In the genomic region with DNA sequence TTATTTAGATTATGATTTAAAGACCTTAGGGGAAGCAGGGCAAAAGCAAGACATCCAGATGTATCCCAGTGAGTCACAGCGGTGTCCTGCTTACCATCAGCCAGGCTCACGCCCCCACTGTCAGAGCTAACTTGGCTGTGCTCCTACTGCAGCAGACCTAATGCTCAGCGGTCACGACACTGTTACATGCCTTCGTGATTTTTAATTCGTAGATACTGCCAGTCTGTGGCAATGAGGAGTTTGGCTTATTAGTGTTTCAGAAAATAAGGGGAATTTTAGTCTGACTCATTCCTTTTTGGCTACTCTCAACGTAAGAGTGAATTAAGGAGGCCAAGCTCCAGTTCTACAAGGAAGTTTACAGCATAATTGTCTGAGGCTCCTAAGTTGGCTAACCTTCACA, we compare ENCODE assay signal across 11 cellular contexts. TPM values are rescaled to one million over a fixed set of nuclear protein-coding genes. Genes with fewer than 3 reads are reported as not detected.
DNase-seq lines count a peak whose midpoint lies in the region; ATAC-seq, FAIRE-seq and TF ChIP-seq lines count a peak whose summit lies in the region.
"Had no signal": no experiment of that assay in that cellular context is flagged by ENCODE, and none has a peak within 500 bp of the region (broad histone marks: within the 10 kb centered on the region; RNA-seq: fewer than 3 reads in every experiment).

No MANE protein-coding gene starts in this region.

- H3K36me3 ChIP-seq in bronchial epithelial cell (ENCODE audit: control insufficient read depth, insufficient read depth, low read length), result no peaks in the 10 kb centered on the region

- intact Hi-C loops in Right ventricle myocardium inferior (cut with DNase I) (no loop called here), cardiac septum (cut with DNase I) (no loop called here)

- no peak overlapping the region for H3K4me3 Mint-ChIP-seq in activated CD4-positive, alpha-beta memory T cell treated with anti-CD3 and anti-CD28 coated beads, Interleukin-2, amount 10 ng/mL, durations not matched to agents 7 days and 5 days

- H3K27me3 Mint-ChIP-seq in activated CD4-positive, alpha-beta memory T cell treated with anti-CD3 and anti-CD28 coated beads, Interleukin-2, amount 10 ng/mL, durations not matched to agents 7 days and 5 days, result peaks cover 18% of the 10 kb centered on the region

- no peak overlapping the region for H3K4me3 ChIP-seq in bronchial epithelial cell (ENCODE audit: low read depth, low read length)

- DNase-seq in Right ventricle myocardium inferior (ENCODE audit: missing footprints) (no peak), cardiac septum (ENCODE audit: low spot score) (no peak), bronchial epithelial cell (ENCODE audit: low read depth) (peak; percentile 89), kidney glomerular epithelial cell (lab: John Stamatoyannopoulos, UW) (peak; percentile 89), MV-4-11 (lab: John Stamatoyannopoulos, UW) (no peak), DMS 273 treated with DMSO at 0.1 percent for 48 hours (lab: John Stamatoyannopoulos, UW) (no peak), nucleus accumbens (lab: John Stamatoyannopoulos, UW) (no peak)
- no peak for DNase-seq in activated CD4-positive, alpha-beta memory T cell treated with anti-CD3 and anti-CD28 coated beads, Interleukin-2, amount 10 ng/mL, durations not matched to agents 7 days and 5 days
- DNase-seq: 8988T, islet precursor cell, NCI-H1436 had no signal

- CTCF ChIA-PET in activated CD4-positive, alpha-beta memory T cell treated with anti-CD3 and anti-CD28 coated beads, Interleukin-2, amount 10 ng/mL, durations not matched to agents 7 days and 5 days (lab: Charles Lee), result no interaction called here

- H3K9me3 Mint-ChIP-seq in activated CD4-positive, alpha-beta memory T cell treated with anti-CD3 and anti-CD28 coated beads, Interleukin-2, amount 10 ng/mL, durations not matched to agents 7 days and 5 days, result no peaks in the 10 kb centered on the region

- POLR2A ChIA-PET in activated CD4-positive, alpha-beta memory T cell treated with anti-CD3 and anti-CD28 coated beads, Interleukin-2, amount 10 ng/mL, durations not matched to agents 7 days and 5 days (lab: Charles Lee), result no interaction called here

- no peak for TF ChIP-seq CTCF in bronchial epithelial cell (IDR thresholded peaks at IDR 0.05; ENCODE audit: insufficient read depth, low read length, severe bottlenecking)

- ATAC-seq in Right ventricle myocardium inferior, result peak; percentile 96

- FAIRE-seq in bronchial epithelial cell (lab: Jason Lieb, UNC), result no peak

- H3K36me3 Mint-ChIP-seq in activated CD4-positive, alpha-beta memory T cell treated with anti-CD3 and anti-CD28 coated beads, Interleukin-2, amount 10 ng/mL, durations not matched to agents 7 days and 5 days (ENCODE audit: low read depth), result no peaks in the 10 kb centered on the region

- no peaks in the 10 kb centered on the region for H3K27me3 ChIP-seq in bronchial epithelial cell (ENCODE audit: control insufficient read depth, insufficient read depth, low read length)

- no peak overlapping the region for H3K27ac Mint-ChIP-seq in activated CD4-positive, alpha-beta memory T cell treated with anti-CD3 and anti-CD28 coated beads, Interleukin-2, amount 10 ng/mL, durations not matched to agents 7 days and 5 days

- H3K4me1 Mint-ChIP-seq in activated CD4-positive, alpha-beta memory T cell treated with anti-CD3 and anti-CD28 coated beads, Interleukin-2, amount 10 ng/mL, durations not matched to agents 7 days and 5 days, result no peaks in the 10 kb centered on the region

RNA-seq across cellular contexts. Expression of gene EFCAB6, which starts 22.7 kb away (rescaled TPM):
- 1.2 TPM for total RNA-seq in Right ventricle myocardium inferior
- 1.3 TPM for total RNA-seq in cardiac septum
- total RNA-seq in bronchial epithelial cell, result 0.26 and 0.64 TPM in 2 replicates
- under 1 TPM in 1 of 2 experiments, not detected in 1; 0.18 TPM for total RNA-seq in activated CD4-positive, alpha-beta memory T cell treated with anti-CD3 and anti-CD28 coated beads, Interleukin-2, amount 10 ng/mL, durations not matched to agents 7 days and 5 days

Comparison
In these comparisons a context has a peak if more than half of its experiments do, and no peak if none do; other contexts are left out.
1. DNase-seq: peak in bronchial epithelial cell (single experiment) and kidney glomerular epithelial cell (single experiment); none in Right ventricle myocardium inferior (single experiment), cardiac septum (single experiment), MV-4-11 (single experiment), activated CD4-positive, alpha-beta memory T cell treated with anti-CD3 and anti-CD28 coated beads, Interleukin-2, amount 10 ng/mL, durations not matched to agents 7 days and 5 days (single experiment), DMS 273 treated with DMSO at 0.1 percent for 48 hours (single experiment) and nucleus accumbens (0 of 56).